In genomic region chr15:82186748-82187415, GRCh38 we compare ENCODE assay signal across 13 cellular contexts.
A peak's percentile ranks its signal among the peaks of the same experiment; 100 is the strongest.
DNase-seq lines count a peak whose midpoint lies in the region; ATAC-seq and TF ChIP-seq lines count a peak whose summit lies in the region.
"Had no signal": no experiment of that assay in that cellular context is flagged by ENCODE, and none has a peak within 500 bp of the region (broad histone marks: within the 10 kb centered on the region; RNA-seq: fewer than 3 reads in every experiment).

No MANE protein-coding gene starts in this region.

- H3K4me3 ChIP-seq in tibial artery: no peak overlapping the region
- H3K4me3 ChIP-seq: esophagus muscularis mucosa, SK-N-MC, skin epidermis, uterus had no signal

- no peaks in the 10 kb centered on the region for H3K27me3 Mint-ChIP-seq in memory B cell

- no peak overlapping the region for H3K27ac Mint-ChIP-seq in memory B cell

- peaks cover 0 to 23% (median 20%) of the 10 kb centered on the region in 4 donors for H3K4me1 ChIP-seq in tibial artery

- intact Hi-C loops in tibial artery (cut with DNase I; ENCODE audit: low total_unique reads): no loop called here
- intact Hi-C loops in Right ventricle myocardium inferior (cut with DNase I): loop anchor here (10.0 kb wide), 1 partner anchor 272 kb away; no protein-coding TSS in a partner anchor

- ATAC-seq in GM19035 (IDR thresholded peaks at IDR 0.05; ENCODE audit: unreplicated experiment) (peak; percentile 93), GM21786 (IDR thresholded peaks at IDR 0.05; ENCODE audit: unreplicated experiment) (peak; percentile 92), HG03469 (IDR thresholded peaks at IDR 0.05; ENCODE audit: unreplicated experiment) (peak; percentile 85), memory B cell (ENCODE audit: low read depth) (peak; percentile 77), Right ventricle myocardium inferior (no peak)

- no peaks in the 10 kb centered on the region for H3K9me3 ChIP-seq in tibial artery
- H3K9me3 ChIP-seq: esophagus muscularis mucosa, uterus had no signal

- no peaks in the 10 kb centered on the region for H3K27me3 ChIP-seq in tibial artery
- H3K27me3 ChIP-seq: esophagus muscularis mucosa, uterus had no signal

- peaks cover 11% of the 10 kb centered on the region for H3K36me3 Mint-ChIP-seq in memory B cell

- no peak overlapping the region for H3K27ac ChIP-seq in tibial artery
- H3K27ac ChIP-seq: esophagus muscularis mucosa, SK-N-MC, skin epidermis, uterus had no signal

- H3K36me3 ChIP-seq in tibial artery: no peaks in the 10 kb centered on the region
- H3K36me3 ChIP-seq: esophagus muscularis mucosa, uterus had no signal

- DNase-seq in memory B cell (ENCODE audit: low spot score in 2 of 2) (no peak), tibial artery (no peak), Right ventricle myocardium inferior (ENCODE audit: missing footprints) (no peak)
- DNase-seq in stimulated activated CD4-positive, alpha-beta T cell treated with anti-CD3 and anti-CD28 coated beads, Interleukin-2, amount 100 ng/mL, for 24 hours: no peak
- DNase-seq: activated CD4-positive, alpha-beta T cell treated with anti-CD3 and anti-CD28 coated beads, Interleukin-2, amount 50 U/mL, for 1 hour; stimulated activated CD8-positive, alpha-beta memory T cell treated with anti-CD3 and anti-CD28 coated beads, Interleukin-4, amount 100 ng/mL, for 48 hours; uterus had no signal

- H3K4me3 Mint-ChIP-seq in memory B cell: no peak overlapping the region

- H3K4me1 Mint-ChIP-seq in memory B cell: peaks cover 7% of the 10 kb centered on the region

- H3K9me3 Mint-ChIP-seq in memory B cell: no peaks in the 10 kb centered on the region

- TF ChIP-seq CTCF in tibial artery (IDR thresholded peaks at IDR 0.05): no peak
